In the genomic region with DNA sequence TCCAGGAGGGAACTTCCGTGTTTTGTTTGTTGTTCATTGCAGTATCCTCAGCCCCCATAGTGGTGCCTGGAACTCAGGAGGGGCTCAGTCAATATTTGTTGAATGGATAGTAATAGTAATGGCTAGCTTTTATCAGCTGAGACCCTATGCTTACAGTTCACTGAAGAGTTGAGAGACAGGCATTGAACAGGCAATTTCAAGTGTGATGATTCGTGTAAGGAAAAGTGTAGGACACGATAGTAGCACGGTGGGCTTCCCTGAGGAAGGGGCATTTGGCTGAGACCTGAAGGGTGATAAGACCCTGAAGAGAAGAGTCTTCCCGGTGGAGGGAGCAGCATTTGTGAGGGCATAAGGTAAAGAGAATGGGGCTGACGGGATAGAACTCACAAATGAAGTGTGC, we compare ENCODE assay signal across 14 cellular contexts.
DNase-seq lines count a peak whose midpoint lies in the region; ATAC-seq and TF ChIP-seq lines count a peak whose summit lies in the region.
"Had no signal": no experiment of that assay in that cellular context is flagged by ENCODE, and none has a peak within 500 bp of the region (broad histone marks: within the 10 kb centered on the region; RNA-seq: fewer than 3 reads in every experiment).

No MANE protein-coding gene starts in this region.

- H3K36me3 Mint-ChIP-seq in MCF 10A (ENCODE audit: insufficient read depth, unreplicated experiment) (peaks cover 48% of the 10 kb centered on the region), endothelial cell (ENCODE audit: low read depth, unreplicated experiment) (peaks cover 16% of the 10 kb centered on the region)
- H3K36me3 Mint-ChIP-seq: CD4-positive, CD25-positive, alpha-beta regulatory T cell had no signal

- peaks cover 9% of the 10 kb centered on the region for H3K4me1 Mint-ChIP-seq in MCF 10A (ENCODE audit: insufficient read depth, unreplicated experiment)
- H3K4me1 Mint-ChIP-seq in endothelial cell (ENCODE audit: unreplicated experiment): peaks cover 27% of the 10 kb centered on the region
- H3K4me1 Mint-ChIP-seq: CD4-positive, CD25-positive, alpha-beta regulatory T cell had no signal

- no peaks in the 10 kb centered on the region for H3K36me3 ChIP-seq in mammary epithelial cell (ENCODE audit: insufficient read depth, low read length)
- H3K36me3 ChIP-seq in RWPE2 (ENCODE audit: low read depth): no peaks in the 10 kb centered on the region

- in situ Hi-C loops in mammary epithelial cell (cut with MboI; ENCODE audit: low sequenced_read_pairs in 2 of 2): no loop called here

- BruUV-seq in MCF 10A (replicated peaks; lab: Mats Ljungman, UMichigan) (no TSS peak), mammary epithelial cell (replicated peaks; lab: Mats Ljungman, UMichigan) (no TSS peak)

- H3K9me3 Mint-ChIP-seq in MCF 10A (ENCODE audit: unreplicated experiment) (no peaks in the 10 kb centered on the region), endothelial cell (ENCODE audit: unreplicated experiment) (no peaks in the 10 kb centered on the region)
- H3K9me3 Mint-ChIP-seq: CD4-positive, CD25-positive, alpha-beta regulatory T cell had no signal

- CTCF ChIA-PET in MCF 10A (lab: Yijun Ruan, JAX) (interaction anchor here (0.5 to 1.3 kb wide), 6 partner anchors 136 to 1362 kb away, joined by 3 to 5 read pairs (median 3); no protein-coding TSS in a partner anchor), mammary epithelial cell (lab: Charles Lee; ENCODE audit: low non-redundant PET) (interaction anchor here (0.6 kb wide), 2 partner anchors 56 to 137 kb away, joined by 3 to 7 read pairs; no protein-coding TSS in a partner anchor)

- no peaks in the 10 kb centered on the region for H3K27me3 Mint-ChIP-seq in MCF 10A (ENCODE audit: insufficient read depth, unreplicated experiment)
- peaks cover 9% of the 10 kb centered on the region for H3K27me3 Mint-ChIP-seq in endothelial cell (ENCODE audit: unreplicated experiment)
- H3K27me3 Mint-ChIP-seq: CD4-positive, CD25-positive, alpha-beta regulatory T cell had no signal

- H3K4me1 ChIP-seq in mammary epithelial cell (ENCODE audit: insufficient read depth, low read length) (peaks cover 6% of the 10 kb centered on the region), RWPE2 (ENCODE audit: insufficient read depth, poor library complexity, severe bottlenecking) (no peaks in the 10 kb centered on the region)

- H3K27ac ChIP-seq in mammary epithelial cell (ENCODE audit: insufficient read depth, low read depth, low read length) (no peak overlapping the region), RWPE2 (ENCODE audit: poor library complexity, severe bottlenecking) (peak overlapping the region; percentile 11)

- H3K4me3 ChIP-seq in mammary epithelial cell (replicated peaks in 1 of 3; ENCODE audit: insufficient read depth in 1 of 3, low read depth in 2 of 3, low read length in 3 of 3) (no peak overlapping the region), RWPE2 (ENCODE audit: severe bottlenecking) (no peak overlapping the region)
- H3K4me3 ChIP-seq: BLaER1 treated with 17β-estradiol and CSF1 and Interleukin-3, amounts not matched to agents 10 nM and 100 nM had no signal

- POLR2A ChIA-PET in MCF 10A (lab: Yijun Ruan, JAX): no interaction called here

- 94% methylated on average over 6 of the region's 6 CpGs for WGBS in mammary epithelial cell (ENCODE audit: low coverage, missing lambda C conversion rate)

- no peak overlapping the region for H2AFZ ChIP-seq in mammary epithelial cell (ENCODE audit: low read depth, low read length)

- H3K27me3 ChIP-seq in mammary epithelial cell (ENCODE audit: insufficient read depth, low read length) (no peaks in the 10 kb centered on the region), RWPE2 (ENCODE audit: insufficient read depth, poor library complexity, severe bottlenecking) (no peaks in the 10 kb centered on the region)
- H3K27me3 ChIP-seq: BLaER1 treated with 17β-estradiol and CSF1 and Interleukin-3, amounts not matched to agents 10 nM and 100 nM had no signal

- H3K9me3 ChIP-seq in mammary epithelial cell (replicated peaks; ENCODE audit: insufficient read depth, low read length) (no peaks in the 10 kb centered on the region), RWPE2 (ENCODE audit: severe bottlenecking) (no peaks in the 10 kb centered on the region)

- intact Hi-C loops in MCF 10A (cut with micrococcal nuclease) (loop anchor here (5.0 kb wide), 2 partner anchors 308 to 513 kb away; partner anchors contain the start of gene FJX1), mammary epithelial cell (cut with micrococcal nuclease) (no loop called here)

- no peak overlapping the region for H3K4me2 ChIP-seq in mammary epithelial cell (ENCODE audit: insufficient read depth, low read depth, low read length)

- dilution Hi-C loops in mammary epithelial cell (cut with HindIII; ENCODE audit: low sequenced_read_pairs): no loop called here

- H3K27ac Mint-ChIP-seq in MCF 10A (ENCODE audit: low read depth, unreplicated experiment): peak overlapping the region; percentile 57
- peak overlapping the region; percentile 50 for H3K27ac Mint-ChIP-seq in endothelial cell (ENCODE audit: unreplicated experiment)
- H3K27ac Mint-ChIP-seq: CD4-positive, CD25-positive, alpha-beta regulatory T cell had no signal

- TF ChIP-seq POLR2A in GM18505 (IDR thresholded peaks at IDR 0.05; ENCODE audit: borderline replicate concordance, extremely low read depth, insufficient read depth, insufficient read length): no peak

- H3K79me2 ChIP-seq in mammary epithelial cell (ENCODE audit: insufficient read depth, low read length): peaks cover 5% of the 10 kb centered on the region

- H3K9ac ChIP-seq in mammary epithelial cell (ENCODE audit: insufficient read depth, low read length): no peak overlapping the region

- ATAC-seq in RWPE2 (ENCODE audit: low read depth) (no peak), GM21515 (IDR thresholded peaks at IDR 0.05; ENCODE audit: unreplicated experiment) (no peak), GM21367 (IDR thresholded peaks at IDR 0.05; ENCODE audit: unreplicated experiment) (no peak), GM18505 (IDR thresholded peaks at IDR 0.05; ENCODE audit: unreplicated experiment) (no peak)

- no peak overlapping the region for H3K4me3 Mint-ChIP-seq in MCF 10A (ENCODE audit: unreplicated experiment)
- H3K4me3 Mint-ChIP-seq in endothelial cell (ENCODE audit: unreplicated experiment): peak overlapping the region; percentile 18
- H3K4me3 Mint-ChIP-seq: CD4-positive, CD25-positive, alpha-beta regulatory T cell had no signal

- TF ChIP-seq CTCF in MCF 10A (IDR thresholded peaks at IDR 0.05; ENCODE audit: unreplicated experiment): no peak
- no peak for TF ChIP-seq CTCF in mammary epithelial cell (conservative IDR thresholded peaks at IDR 0.05 in 1 of 2, IDR thresholded peaks at IDR 0.05 in 1 of 2; ENCODE audit: extremely low read depth in 1 of 2, insufficient read depth in 1 of 2, low read depth in 1 of 2, low read length in 2 of 2)
- TF ChIP-seq CTCF in RWPE2 (IDR thresholded peaks at IDR 0.05; ENCODE audit: poor library complexity, severe bottlenecking): no peak
- no peak for TF ChIP-seq CTCF in endothelial cell (IDR thresholded peaks at IDR 0.05; ENCODE audit: unreplicated experiment)

- no peaks in the 10 kb centered on the region for H4K20me1 ChIP-seq in mammary epithelial cell (ENCODE audit: insufficient read depth, low read length)

- DNase-seq in MCF 10A (ENCODE audit: unreplicated experiment) (no peak), mammary epithelial cell (no peak), RWPE2 (ENCODE audit: low spot score) (no peak), endothelial cell (ENCODE audit: low spot score) (no peak), HCEC 1CT (no peak)
- DNase-seq: ACHN; Calu3; CD4-positive, CD25-positive, alpha-beta regulatory T cell; DMS 273 treated with DMSO at 0.1 percent for 48 hours; GOT3 had no signal
